1 cellular context compared by ENCODE assay signal in genomic region chr13:39777527-39778061, GRCh38.
TF ChIP-seq lines count a peak whose summit lies in the region.

No MANE protein-coding gene starts in this region.

TF ChIP-seq in HepG2, 621 proteins besides CTCF, POLR2A, EP300 and RAD21 (continued from another document):
- TF ChIP-seq RERE (CRISPR knock-in tag; IDR thresholded peaks at IDR 0.05; ENCODE audit: low read depth), result no peak
- no peak for TF ChIP-seq FOSL1 (CRISPR knock-in tag; IDR thresholded peaks at IDR 0.05; ENCODE audit: borderline replicate concordance)
- peak; percentile 46 for TF ChIP-seq STAG1 (CRISPR knock-in tag; IDR thresholded peaks at IDR 0.05)
